1 cellular context compared by ENCODE assay signal in genomic region chr20:63941282-63942060, GRCh38.
TF ChIP-seq lines count a peak whose summit lies in the region.

No MANE protein-coding gene starts in this region.

TF ChIP-seq in HEK293, 187 proteins besides CTCF, POLR2A, EP300 and RAD21 (continued from another document):
- peak; percentile 62 for TF ChIP-seq PRDM10 (tag by site-specific recombination; IDR thresholded peaks at IDR 0.05)
- TF ChIP-seq ZNF654 (tag by site-specific recombination; IDR thresholded peaks at IDR 0.05; ENCODE audit: low read depth) = no peak
- peak; percentile 100 for TF ChIP-seq KLF9 (tag by site-specific recombination; IDR thresholded peaks at IDR 0.05; ENCODE audit: low read depth)
- no peak for TF ChIP-seq ZNF677 (tag by site-specific recombination; IDR thresholded peaks at IDR 0.05)
- peak; percentile 99 for TF ChIP-seq KLF1 (tag by site-specific recombination; IDR thresholded peaks at IDR 0.05)
- TF ChIP-seq ZNF433 (tag by site-specific recombination; IDR thresholded peaks at IDR 0.05; ENCODE audit: low read depth) = no peak
- TF ChIP-seq SP2 (tag by site-specific recombination; IDR thresholded peaks at IDR 0.05) = peak; percentile 79
- TF ChIP-seq EGR2 (tag by site-specific recombination; IDR thresholded peaks at IDR 0.05; ENCODE audit: low read depth) = 0 out of 2 replicates have a peak, but pooled peaks have one; percentile 17
- peak; percentile 91 for TF ChIP-seq KLF10 (tag by site-specific recombination; IDR thresholded peaks at IDR 0.05)
- 0 out of 2 replicates have a peak, but pooled peaks have one; percentile 26 for TF ChIP-seq WT1 (tag by site-specific recombination; IDR thresholded peaks at IDR 0.05)
- peak; percentile 93 for TF ChIP-seq KLF16 (tag by site-specific recombination; IDR thresholded peaks at IDR 0.05)
- TF ChIP-seq ZNF341 (tag by site-specific recombination; IDR thresholded peaks at IDR 0.05; ENCODE audit: low read depth) = peak; percentile 85
- TF ChIP-seq ZNF629 (tag by site-specific recombination; IDR thresholded peaks at IDR 0.05) = 0 out of 2 replicates have a peak, but pooled peaks have one; percentile 22
- peak; percentile 80 for TF ChIP-seq HIC1 (tag by site-specific recombination; IDR thresholded peaks at IDR 0.05)
- TF ChIP-seq SALL2 (tag by site-specific recombination; IDR thresholded peaks at IDR 0.05; ENCODE audit: borderline replicate concordance) = no peak
- no peak for TF ChIP-seq ZNF514 (tag by site-specific recombination; IDR thresholded peaks at IDR 0.05)
- TF ChIP-seq ZXDB (tag by site-specific recombination; IDR thresholded peaks at IDR 0.05) = peak; percentile 97
- 0 out of 2 replicates have a peak, but pooled peaks have one; percentile 30 for TF ChIP-seq ZBTB1 (tag by site-specific recombination; IDR thresholded peaks at IDR 0.05)
- peak; percentile 37; the same call in 1 of the 2 replicates for TF ChIP-seq GLIS2 (tag by site-specific recombination; IDR thresholded peaks at IDR 0.05)
- no peak for TF ChIP-seq ZNF544 (tag by site-specific recombination; IDR thresholded peaks at IDR 0.05)
- TF ChIP-seq GLIS1 (tag by site-specific recombination; IDR thresholded peaks at IDR 0.05) = peak; percentile 30
- TF ChIP-seq SP3 (tag by site-specific recombination; IDR thresholded peaks at IDR 0.05) = peak; percentile 65
- TF ChIP-seq KLF17 (tag by site-specific recombination; IDR thresholded peaks at IDR 0.05) = peak; percentile 88
- peak; percentile 69 for TF ChIP-seq ZBTB8A (tag by site-specific recombination; IDR thresholded peaks at IDR 0.05)
- TF ChIP-seq ZNF449 (tag by site-specific recombination; IDR thresholded peaks at IDR 0.05) = no peak
- TF ChIP-seq PATZ1 (tag by site-specific recombination; IDR thresholded peaks at IDR 0.05) = peak; percentile 81
- no peak for TF ChIP-seq BCL6B (tag by site-specific recombination; IDR thresholded peaks at IDR 0.05)
- peak; percentile 35; the same call in 1 of the 2 replicates for TF ChIP-seq SCRT2 (tag by site-specific recombination; IDR thresholded peaks at IDR 0.05)
- TF ChIP-seq ZBTB26 (tag by site-specific recombination; optimal IDR thresholded peaks at IDR 0.05) = peak; percentile 11
- no peak for TF ChIP-seq ZNF692 (tag by site-specific recombination; IDR thresholded peaks at IDR 0.05)
- no peak for TF ChIP-seq ZBTB6 (tag by site-specific recombination; IDR thresholded peaks at IDR 0.05)
TF ChIP-seq in HEK293: peak in this region for 27.
